In the genomic region with DNA sequence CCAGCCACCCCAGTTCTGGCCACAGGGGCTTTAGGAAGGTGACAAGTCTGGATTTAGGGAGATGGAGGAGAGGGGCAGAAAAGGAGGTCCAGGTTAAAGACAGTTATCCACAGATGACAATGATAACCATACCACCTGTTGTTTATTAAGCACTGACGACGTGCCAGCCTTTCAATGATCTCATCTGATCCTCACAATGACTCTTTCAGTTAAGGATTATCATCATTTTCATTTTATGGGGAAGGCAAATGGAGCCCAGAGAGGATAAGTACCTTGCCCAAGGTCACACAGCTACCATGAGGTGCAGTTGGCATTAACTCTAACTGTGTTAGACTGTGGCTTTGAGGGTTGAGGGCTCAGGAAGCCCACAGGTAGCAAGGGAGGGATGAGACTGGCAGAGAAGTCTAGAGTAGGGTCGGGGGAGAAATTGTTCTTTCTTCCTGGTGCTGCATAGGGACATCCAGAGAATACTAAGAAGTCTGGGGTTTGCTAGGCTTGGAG, we compare ENCODE assay signal across 8 cellular contexts. TPM values are rescaled to one million over a fixed set of nuclear protein-coding genes. Genes with fewer than 3 reads are reported as not detected.
DNase-seq lines count a peak whose midpoint lies in the region; ATAC-seq and TF ChIP-seq lines count a peak whose summit lies in the region.

No MANE protein-coding gene starts in this region.

- no peaks in the 10 kb centered on the region for H3K36me3 ChIP-seq in Karpas-422 (ENCODE audit: insufficient read depth, low read length)

- no peak overlapping the region for H3K4me2 ChIP-seq in Karpas-422 (ENCODE audit: low read depth, low read length, poor library complexity, severe bottlenecking)

- no peak overlapping the region for H3K9ac ChIP-seq in Karpas-422 (ENCODE audit: low read length)

- ATAC-seq in SK-N-SH treated with all-trans-retinoic acid at 6 μM for 48 hours (peak; percentile 3), HG03108 (IDR thresholded peaks at IDR 0.05; ENCODE audit: unreplicated experiment) (no peak)

- no peaks in the 10 kb centered on the region for H3K27me3 ChIP-seq in Karpas-422 (ENCODE audit: low read length)

- peaks cover 17% of the 10 kb centered on the region for H3K4me1 ChIP-seq in Karpas-422 (ENCODE audit: low read length)

- H3K27ac ChIP-seq in skin epidermis (peak overlapping the region in 19 of 21 experiments; percentile 52 to 84 (median 74)), Karpas-422 (ENCODE audit: low read length) (no peak overlapping the region)

- H3K9me3 ChIP-seq in Karpas-422 (ENCODE audit: low read length) = no peaks in the 10 kb centered on the region

- H3K9me2 ChIP-seq in Karpas-422 (replicated peaks; ENCODE audit: insufficient read depth, low read length) = no peaks in the 10 kb centered on the region

- H3K4me3 ChIP-seq in skin epidermis (no peak overlapping the region), Karpas-422 (ENCODE audit: low read length) (no peak overlapping the region)

- H2AFZ ChIP-seq in Karpas-422 (ENCODE audit: low read length) = no peak overlapping the region

- no peaks in the 10 kb centered on the region for H4K20me1 ChIP-seq in Karpas-422 (ENCODE audit: insufficient read depth, low read depth, low read length)

- peak; percentile 35 for DNase-seq in H4 (ENCODE audit: low spot score)
- peak; percentile 36 for DNase-seq in fibroblast of gingiva (ENCODE audit: low read depth)
- DNase-seq in Karpas-422 = no peak
- no peak for DNase-seq in NCI-H1417 (lab: John Stamatoyannopoulos, UW)
- no peak for DNase-seq in HPDE6-E6E7 (ENCODE audit: extremely low spot score)

- H3K79me2 ChIP-seq in Karpas-422 (ENCODE audit: low read length) = no peaks in the 10 kb centered on the region

TF ChIP-seq in SK-N-SH treated with all-trans-retinoic acid at 6 μM for 48 hours, 23 proteins besides CTCF, POLR2A, EP300 and RAD21:
- TF ChIP-seq ARNTL (CRISPR knock-in tag; IDR thresholded peaks at IDR 0.05; ENCODE audit: borderline replicate concordance, low read depth) (no peak), ZFP3 (CRISPR knock-in tag; IDR thresholded peaks at IDR 0.05) (no peak), ESRRG (CRISPR knock-in tag; IDR thresholded peaks at IDR 0.05) (no peak), TSHZ2 (CRISPR knock-in tag; IDR thresholded peaks at IDR 0.05) (no peak), POU6F1 (CRISPR knock-in tag; IDR thresholded peaks at IDR 0.05; ENCODE audit: borderline replicate concordance, low read depth) (no peak)

RNA-seq across cellular contexts. Expression of gene JADE2, which starts 21.5 kb away (rescaled TPM):
- total RNA-seq in H4 (2014; rRNA removed; shearing (Covaris generic)) = 17.9 and 18.1 TPM in 2 replicates
- total RNA-seq in Karpas-422 (2014; rRNA removed; shearing (Covaris generic); ENCODE audit: low replicate concordance) = 82.1 and 139 TPM in 2 replicates

Comparison
In these comparisons a context has a peak if more than half of its experiments do, and no peak if none do; other contexts are left out.
1. DNase-seq: peak in H4 (single experiment) and fibroblast of gingiva (single experiment); none in Karpas-422 (single experiment), NCI-H1417 (0 of 3) and HPDE6-E6E7 (single experiment).